ENCODE assay signal across 8 cellular contexts in genomic region chr1:19597463-19598309, GRCh38. TPM values are rescaled to one million over a fixed set of nuclear protein-coding genes. Genes with fewer than 3 reads are reported as not detected.
DNase-seq lines count a peak whose midpoint lies in the region; ATAC-seq and TF ChIP-seq lines count a peak whose summit lies in the region.

No MANE protein-coding gene starts in this region.

- H3K27me3 ChIP-seq in A673 (replicated peaks; ENCODE audit: insufficient read depth, low read depth, low read length, poor library complexity) (no peaks in the 10 kb centered on the region), body of pancreas (no peaks in the 10 kb centered on the region)

- CTCF ChIA-PET in A673 (lab: Charles Lee), result interaction anchor here (0.6 kb wide), 1 partner anchor 112 kb away, joined by 11 read pairs; the partner anchor contains the start of gene CAPZB

- DNase-seq in A673 (ENCODE audit: low spot score) (peak; percentile 53), GM12864 (ENCODE audit: low read depth) (no peak), NOMO-1 treated with DMSO at 0.1 percent for 48 hours (lab: John Stamatoyannopoulos, UW; ENCODE audit: unreplicated experiment) (peak; percentile 51), body of pancreas (peak in 1 of 4 donors; percentile 46), inferior parietal cortex (ENCODE audit: extremely low spot score) (peak; percentile 19), RPMI8226 (no peak)
- DNase-seq in stimulated activated CD8-positive, alpha-beta memory T cell treated with anti-CD3 and anti-CD28 coated beads, Interleukin-12 subunit alpha, Interleukin-12 subunit beta, amount 100 ng/mL, for 1 hour (ENCODE audit: low read depth), result peak; percentile 47

- no peak for TF ChIP-seq POLR2A in body of pancreas (IDR thresholded peaks at IDR 0.05)

- H3K4me1 ChIP-seq in A673 (ENCODE audit: insufficient read depth, low read length, poor library complexity, severe bottlenecking), result peaks cover 16% of the 10 kb centered on the region
- H3K4me1 ChIP-seq in body of pancreas, result peaks cover 35% of the 10 kb centered on the region

- intact Hi-C loops in A673 (cut with micrococcal nuclease; ENCODE audit: unreplicated experiment) (no loop called here), body of pancreas (cut with DNase I) (no loop called here)

- peak overlapping the region; percentile 89 for H3K27ac ChIP-seq in A673 (ENCODE audit: low read depth, low read length, poor library complexity, severe bottlenecking)
- peak overlapping the region; percentile 85 to 94 (median 89) for H3K27ac ChIP-seq in body of pancreas

- TSS peak; percentile 55 for BruUV-seq in A673 (replicated peaks; lab: Mats Ljungman, UMichigan)

- no peak for TF ChIP-seq CTCF in A673 (conservative IDR thresholded peaks at IDR 0.05; ENCODE audit: low read depth, low read length)
- no peak for TF ChIP-seq CTCF in GM12864 (IDR thresholded peaks at IDR 0.05; ENCODE audit: low read depth, low read length, missing control alignments)
- no peak for TF ChIP-seq CTCF in body of pancreas (IDR thresholded peaks at IDR 0.05)

- H3K4me3 ChIP-seq in A673 (ENCODE audit: low read depth, low read length, poor library complexity, severe bottlenecking), result peak overlapping the region; percentile 85
- H3K4me3 ChIP-seq in GM12864 (ENCODE audit: low read depth, low read length), result peak overlapping the region; percentile 88
- H3K4me3 ChIP-seq in body of pancreas, result peak overlapping the region; percentile 88 to 92

- ATAC-seq in body of pancreas, result peak; percentile 9
- ATAC-seq in HG02571 (IDR thresholded peaks at IDR 0.05; ENCODE audit: unreplicated experiment), result no peak

- WGBS in body of pancreas, 2 donors, result 9 to 11% methylated on average over 22 to 23 of the region's 23 CpGs

- H3K36me3 ChIP-seq in A673 (ENCODE audit: insufficient read depth, low read length, poor library complexity, severe bottlenecking) (peaks cover 4% of the 10 kb centered on the region), body of pancreas (replicated peaks in 1 of 2; ENCODE audit: insufficient read depth in 1 of 2, low read depth in 2 of 2) (no peaks in the 10 kb centered on the region)

- POLR2A ChIA-PET in A673 (lab: Charles Lee; ENCODE audit: low non-redundant PET), result no interaction called here

- H3K9me3 ChIP-seq in A673 (ENCODE audit: low read depth, low read length, poor library complexity, severe bottlenecking) (no peaks in the 10 kb centered on the region), body of pancreas (no peaks in the 10 kb centered on the region)

RNA-seq across cellular contexts. Expression of gene NBL1, which starts 46.4 kb away (rescaled TPM):
- total RNA-seq in A673 (2021), result 7.9 and 12.5 TPM in 2 replicates
- total RNA-seq in body of pancreas, result 10 to 100 TPM; 21.8 to 32.4 TPM

Comparison
In these comparisons a context has a peak if more than half of its experiments do, and no peak if none do; other contexts are left out.
1. DNase-seq: peak in A673 (single experiment), NOMO-1 treated with DMSO at 0.1 percent for 48 hours (single experiment), inferior parietal cortex (single experiment) and stimulated activated CD8-positive, alpha-beta memory T cell treated with anti-CD3 and anti-CD28 coated beads, Interleukin-12 subunit alpha, Interleukin-12 subunit beta, amount 100 ng/mL, for 1 hour (single experiment); none in GM12864 (single experiment) and RPMI8226 (single experiment).
2. Peak in every context shown above with its lines, with median percentiles within 50 percentile points of each other: H3K4me3 ChIP-seq.